In genomic region chr3:42804831-42805821, GRCh38 we compare ENCODE assay signal across 7 cellular contexts. TPM values are rescaled to one million over a fixed set of nuclear protein-coding genes. Genes with fewer than 3 reads are reported as not detected.
DNase-seq lines count a peak whose midpoint lies in the region; ATAC-seq, FAIRE-seq and TF ChIP-seq lines count a peak whose summit lies in the region.

No MANE protein-coding gene starts in this region.

- H3K27ac ChIP-seq in right cardiac atrium (ENCODE audit: low read length) = peak overlapping the region; percentile 84
- peak overlapping the region; percentile 92 for H3K27ac ChIP-seq in psoas muscle

- no peaks in the 10 kb centered on the region for H3K9me3 Mint-ChIP-seq in activated naive CD8-positive, alpha-beta T cell treated with anti-CD3 and anti-CD28 coated beads for 36 hours

- ATAC-seq in GM18498 (IDR thresholded peaks at IDR 0.05; ENCODE audit: unreplicated experiment) (peak; percentile 30), HG02870 (IDR thresholded peaks at IDR 0.05; ENCODE audit: unreplicated experiment) (peak; percentile 7), right cardiac atrium (peak; percentile 14 to 39), psoas muscle (peak in 1 of 4 donors; percentile 18), HG02938 (IDR thresholded peaks at IDR 0.05; ENCODE audit: unreplicated experiment) (no peak)

- peak overlapping the region; percentile 74 for H3K4me3 ChIP-seq in right cardiac atrium (ENCODE audit: low read length)
- peak overlapping the region; percentile 83 for H3K4me3 ChIP-seq in psoas muscle

- FAIRE-seq in RCC 7860 (lab: Jason Lieb, UNC) = no peak

- H3K4me3 Mint-ChIP-seq in activated naive CD8-positive, alpha-beta T cell treated with anti-CD3 and anti-CD28 coated beads for 36 hours = peak overlapping the region; percentile 90

- peaks cover 29% of the 10 kb centered on the region for H3K4me1 Mint-ChIP-seq in activated naive CD8-positive, alpha-beta T cell treated with anti-CD3 and anti-CD28 coated beads for 36 hours

- H3K36me3 ChIP-seq in psoas muscle (ENCODE audit: insufficient read depth in 1 of 2, low read depth in 1 of 2) = no peaks in the 10 kb centered on the region

- H3K4me1 ChIP-seq in right cardiac atrium (ENCODE audit: control insufficient read depth, insufficient read depth, low read length) (peaks cover 5% of the 10 kb centered on the region), psoas muscle (peaks cover 26% of the 10 kb centered on the region)

- DNase-seq in activated naive CD8-positive, alpha-beta T cell treated with anti-CD3 and anti-CD28 coated beads for 36 hours = no peak
- peak; percentile 41 to 75 (median 59) for DNase-seq in right cardiac atrium
- DNase-seq in psoas muscle = peak; percentile 28 to 61
- DNase-seq in RCC 7860 (ENCODE audit: low spot score) = no peak

- peaks cover 19% of the 10 kb centered on the region for H3K27me3 Mint-ChIP-seq in activated naive CD8-positive, alpha-beta T cell treated with anti-CD3 and anti-CD28 coated beads for 36 hours

- H3K36me3 Mint-ChIP-seq in activated naive CD8-positive, alpha-beta T cell treated with anti-CD3 and anti-CD28 coated beads for 36 hours = peaks cover 15% of the 10 kb centered on the region

- H3K27me3 ChIP-seq in right cardiac atrium (ENCODE audit: control insufficient read depth, insufficient read depth) = no peaks in the 10 kb centered on the region
- H3K27me3 ChIP-seq in psoas muscle (ENCODE audit: insufficient read depth in 3 of 3, low read length in 2 of 3) = no peaks in the 10 kb centered on the region

- peak overlapping the region; percentile 87 for H3K27ac Mint-ChIP-seq in activated naive CD8-positive, alpha-beta T cell treated with anti-CD3 and anti-CD28 coated beads for 36 hours

- H3K9me3 ChIP-seq in right cardiac atrium (ENCODE audit: control insufficient read depth, low read length) (no peaks in the 10 kb centered on the region), psoas muscle (no peaks in the 10 kb centered on the region)

- WGBS in right cardiac atrium = 22% methylated on average over 36 of the region's 36 CpGs
- WGBS in psoas muscle, 3 donors = 29 to 30% (median 29%) methylated on average over 36 of the region's 36 CpGs

- intact Hi-C loops in right cardiac atrium (cut with DNase I) = no loop called here
- intact Hi-C loops in psoas muscle (cut with DNase I) = no loop called here

- TF ChIP-seq CTCF in psoas muscle (IDR thresholded peaks at IDR 0.05) = no peak

RNA-seq across cellular contexts. Expression of gene HIGD1A, which starts 0.8 kb away (rescaled TPM):
- 10 to 100 TPM; 83.1 to 85.3 TPM for total RNA-seq in activated naive CD8-positive, alpha-beta T cell treated with anti-CD3 and anti-CD28 coated beads for 36 hours
- 100 to 1,000 TPM; 179 to 274 (median 239) TPM for total RNA-seq in right cardiac atrium
- 348 TPM for polyA plus RNA-seq in right cardiac atrium
- 100 to 1,000 TPM in 2 of 4 donors, 10 to 100 TPM in 2; 81.0 to 118 (median 93.5) TPM for total RNA-seq in psoas muscle
- 100 to 1,000 TPM; 136 to 169 (median 165) TPM for polyA plus RNA-seq in psoas muscle

RNA-seq across cellular contexts. Expression of gene ACKR2, which starts 4.1 kb away (rescaled TPM):
- total RNA-seq in activated naive CD8-positive, alpha-beta T cell treated with anti-CD3 and anti-CD28 coated beads for 36 hours = 1 to 10 TPM; 2.8 to 2.9 TPM
- total RNA-seq in right cardiac atrium = 1 to 10 TPM; 1.4 to 2.4 (median 1.8) TPM
- polyA plus RNA-seq in right cardiac atrium = 1.2 TPM
- 1 to 10 TPM in 3 of 4 donors, under 1 TPM in 1; 0.79 to 1.6 (median 1.1) TPM for total RNA-seq in psoas muscle
- under 1 TPM; 0.04 to 0.45 (median 0.25) TPM for polyA plus RNA-seq in psoas muscle

RNA-seq across cellular contexts. Expression of gene CCDC13, which starts 32.1 kb away (rescaled TPM):
- total RNA-seq in activated naive CD8-positive, alpha-beta T cell treated with anti-CD3 and anti-CD28 coated beads for 36 hours = under 1 TPM in 1 of 2 experiments, not detected in 1; 0.49 TPM
- 1 to 10 TPM in 1 of 4 donors, under 1 TPM in 2, not detected in 1; 0.26 to 1.8 (median 0.96) TPM for total RNA-seq in right cardiac atrium
- polyA plus RNA-seq in right cardiac atrium = 0.84 TPM
- total RNA-seq in psoas muscle = 1 to 10 TPM in 1 of 4 donors, under 1 TPM in 3; 0.47 to 1.1 (median 0.62) TPM
- 1 to 10 TPM in 1 of 3 donors, under 1 TPM in 2; 0.30 to 1.2 (median 0.66) TPM for polyA plus RNA-seq in psoas muscle

Comparison
In these comparisons a context has a peak if more than half of its experiments do, and no peak if none do; other contexts are left out.
1. DNase-seq: peak in right cardiac atrium (3 of 3) and psoas muscle (2 of 2); none in activated naive CD8-positive, alpha-beta T cell treated with anti-CD3 and anti-CD28 coated beads for 36 hours (single experiment) and RCC 7860 (single experiment).